10 cellular contexts compared by ENCODE assay signal in the genomic region with DNA sequence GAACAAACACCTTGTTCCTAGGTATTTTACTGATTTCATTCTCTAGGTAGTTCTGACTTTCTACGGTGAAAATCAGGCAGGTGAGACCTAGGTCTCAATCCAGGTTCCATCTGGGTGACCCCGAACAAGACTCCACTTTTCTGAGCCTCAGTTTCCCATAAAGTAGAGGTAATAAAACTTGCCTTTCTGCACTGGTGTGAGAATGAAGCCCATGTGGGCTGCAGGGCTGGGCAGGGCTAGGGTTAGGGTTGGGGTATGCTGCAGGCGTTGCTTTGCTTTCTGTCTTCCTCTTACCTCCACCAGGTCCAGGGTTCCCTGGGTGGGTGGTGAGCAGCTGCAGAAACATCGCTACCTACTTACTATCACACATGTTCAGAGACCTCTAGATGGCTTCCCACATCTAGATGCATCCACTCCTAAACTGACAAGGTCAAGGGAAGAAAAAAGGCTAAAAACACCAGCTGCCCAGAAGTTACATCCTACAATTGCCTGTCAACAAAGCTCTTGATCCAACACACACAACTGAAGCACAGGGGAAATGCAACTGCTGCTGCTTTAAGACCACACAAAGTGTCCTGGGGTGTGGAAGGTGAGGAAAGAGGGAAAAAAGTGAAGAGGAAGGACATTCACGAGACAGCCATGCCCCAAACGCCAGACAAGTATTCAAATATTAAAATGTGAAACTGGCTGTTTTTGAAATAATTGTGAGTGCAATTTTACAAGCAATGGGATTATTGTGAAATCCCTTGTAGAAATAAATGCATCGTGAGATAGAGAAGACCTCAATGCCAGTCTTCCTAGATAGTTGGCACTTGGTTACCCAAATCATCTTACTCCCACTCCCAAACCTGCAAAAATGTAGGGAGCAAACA.
DNase-seq lines count a peak whose midpoint lies in the region; ATAC-seq and TF ChIP-seq lines count a peak whose summit lies in the region.
"Had no signal": no experiment of that assay in that cellular context is flagged by ENCODE, and none has a peak within 500 bp of the region (broad histone marks: within the 10 kb centered on the region; RNA-seq: fewer than 3 reads in every experiment).

No MANE protein-coding gene starts in this region.

- peak overlapping the region; percentile 23 for H3K4me3 Mint-ChIP-seq in central memory CD8-positive, alpha-beta T cell
- H3K4me3 Mint-ChIP-seq in nephron: peak overlapping the region in 1 of 3 experiments; percentile 4

- H3K4me1 Mint-ChIP-seq in central memory CD8-positive, alpha-beta T cell: peaks cover 97% of the 10 kb centered on the region
- peaks cover 85% of the 10 kb centered on the region for H3K4me1 Mint-ChIP-seq in nephron

- peak overlapping the region; percentile 65 for H3K27ac Mint-ChIP-seq in central memory CD8-positive, alpha-beta T cell (ENCODE audit: low read depth)
- H3K27ac Mint-ChIP-seq in nephron: peak overlapping the region; percentile 32 to 100 (median 59)

- peaks cover 45% of the 10 kb centered on the region for H3K36me3 Mint-ChIP-seq in central memory CD8-positive, alpha-beta T cell (ENCODE audit: insufficient read depth)
- peaks cover 3% of the 10 kb centered on the region for H3K36me3 Mint-ChIP-seq in nephron (ENCODE audit: low read depth)

- no peak for TF ChIP-seq CTCF in AG10803 (conservative IDR thresholded peaks at IDR 0.05; ENCODE audit: low read length)
- no peak for TF ChIP-seq CTCF in HL-60 (IDR thresholded peaks at IDR 0.05; ENCODE audit: insufficient read depth, low read length)
- no peak for TF ChIP-seq CTCF in nephron (IDR thresholded peaks at IDR 0.05; ENCODE audit: unreplicated experiment in 3 of 3)

- no peaks in the 10 kb centered on the region for H3K9me3 Mint-ChIP-seq in central memory CD8-positive, alpha-beta T cell
- no peaks in the 10 kb centered on the region for H3K9me3 Mint-ChIP-seq in nephron

- peak overlapping the region; percentile 56 for H3K27ac ChIP-seq in HL-60 (replicated peaks)

- ATAC-seq in central memory CD8-positive, alpha-beta T cell (replicated peaks; ENCODE audit: extremely low read depth, poor library complexity, severe bottlenecking): no peak
- ATAC-seq in HG03039 (IDR thresholded peaks at IDR 0.05; ENCODE audit: unreplicated experiment) (no peak), GM21390 (IDR thresholded peaks at IDR 0.05; ENCODE audit: unreplicated experiment) (no peak), HG02973 (IDR thresholded peaks at IDR 0.05; ENCODE audit: unreplicated experiment) (no peak), HG03571 (IDR thresholded peaks at IDR 0.05; ENCODE audit: unreplicated experiment) (no peak)
- ATAC-seq: PC-3 had no signal

- H3K4me3 ChIP-seq in AG10803 (ENCODE audit: low read length) (peak overlapping the region; percentile 40; the same call in 1 of the 2 replicates), HL-60 (replicated peaks; ENCODE audit: insufficient read depth, low read length) (no peak overlapping the region)

- H3K27me3 Mint-ChIP-seq in central memory CD8-positive, alpha-beta T cell: no peaks in the 10 kb centered on the region
- H3K27me3 Mint-ChIP-seq in nephron (ENCODE audit: low read depth): no peaks in the 10 kb centered on the region

- H3K27me3 ChIP-seq in HL-60 (ENCODE audit: insufficient read depth, poor library complexity, severe bottlenecking): no peaks in the 10 kb centered on the region

- no peak for DNase-seq in AG10803 (ENCODE audit: low read depth)
- DNase-seq in HL-60 (ENCODE audit: low read depth in 1 of 2, low spot score in 1 of 2): peak in 1 of 2 experiments; percentile 45
- DNase-seq in central memory CD8-positive, alpha-beta T cell (ENCODE audit: low spot score in 2 of 2): no peak
- DNase-seq: DMS 273 treated with DMSO at 0.1 percent for 48 hours, PC-3 had no signal
